Comparison of ENCODE assay signal across 1 cellular context in genomic region chr1:248811514-248812490, GRCh38.
A peak's percentile ranks its signal among the peaks of the same experiment; 100 is the strongest.
TF ChIP-seq lines count a peak whose summit lies in the region.

No MANE protein-coding gene starts in this region.

TF ChIP-seq in K562, 482 proteins besides CTCF, POLR2A, EP300 and RAD21:
- TF ChIP-seq TAF7 (tag; IDR thresholded peaks at IDR 0.05) (no peak), POLR2G (IDR thresholded peaks at IDR 0.05; ENCODE audit: low read depth, low read length) (peak; percentile 52), ZBTB33 (CRISPR knock-in tag; IDR thresholded peaks at IDR 0.05) (0 out of 2 replicates have a peak, but pooled peaks have one; percentile 13), HCFC1 (IDR thresholded peaks at IDR 0.05; ENCODE audit: low read depth, low read length) (no peak), ZNF12 (CRISPR knock-in tag; IDR thresholded peaks at IDR 0.05) (no peak), ZFPM2 (CRISPR knock-in tag; IDR thresholded peaks at IDR 0.05) (no peak), RBFOX2 (IDR thresholded peaks at IDR 0.05; ENCODE audit: low read depth, low read length) (peak; percentile 31), SP1 (CRISPR knock-in tag; IDR thresholded peaks at IDR 0.05) (no peak), ZBTB5 (IDR thresholded peaks at IDR 0.05) (no peak), ZSCAN32 (CRISPR knock-in tag; IDR thresholded peaks at IDR 0.05) (no peak)
- TF ChIP-seq, protein P1, sequence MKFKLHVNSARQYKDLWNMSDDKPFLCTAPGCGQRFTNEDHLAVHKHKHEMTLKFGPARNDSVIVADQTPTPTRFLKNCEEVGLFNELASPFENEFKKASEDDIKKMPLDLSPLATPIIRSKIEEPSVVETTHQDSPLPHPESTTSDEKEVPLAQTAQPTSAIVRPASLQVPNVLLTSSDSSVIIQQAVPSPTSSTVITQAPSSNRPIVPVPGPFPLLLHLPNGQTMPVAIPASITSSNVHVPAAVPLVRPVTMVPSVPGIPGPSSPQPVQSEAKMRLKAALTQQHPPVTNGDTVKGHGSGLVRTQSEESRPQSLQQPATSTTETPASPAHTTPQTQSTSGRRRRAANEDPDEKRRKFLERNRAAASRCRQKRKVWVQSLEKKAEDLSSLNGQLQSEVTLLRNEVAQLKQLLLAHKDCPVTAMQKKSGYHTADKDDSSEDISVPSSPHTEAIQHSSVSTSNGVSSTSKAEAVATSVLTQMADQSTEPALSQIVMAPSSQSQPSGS (CRISPR knock-in tag; IDR thresholded peaks at IDR 0.05) = no peak
TF ChIP-seq in K562: peak in this region for 3.
